In the genomic region with DNA sequence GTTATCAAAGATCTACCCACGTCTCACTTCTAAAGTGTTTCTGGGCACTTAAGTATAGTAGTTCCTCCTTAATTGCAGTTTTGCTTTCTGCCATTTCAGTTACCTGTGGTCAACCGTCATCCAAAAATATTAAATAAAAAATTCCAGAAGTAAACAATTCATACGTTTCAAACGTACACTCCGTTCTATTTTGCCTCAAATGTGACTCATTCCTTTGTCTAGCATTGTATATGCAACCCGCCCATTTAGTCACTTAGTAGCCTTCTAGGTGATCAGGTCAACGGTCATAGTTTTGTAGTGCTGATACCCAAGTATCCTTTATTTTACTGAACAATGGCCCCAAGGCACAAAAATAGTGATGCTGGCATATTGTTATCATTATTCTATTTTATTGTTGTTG, we compare ENCODE assay signal across 17 cellular contexts. TPM values are rescaled to one million over a fixed set of nuclear protein-coding genes. Genes with fewer than 3 reads are reported as not detected.
"Had no signal": no experiment of that assay in that cellular context is flagged by ENCODE, and none has a peak within 500 bp of the region (broad histone marks: within the 10 kb centered on the region; RNA-seq: fewer than 3 reads in every experiment).

No MANE protein-coding gene starts in this region.

- DNase-seq: activated CD4-positive, alpha-beta memory T cell treated with anti-CD3 and anti-CD28 coated beads, Interleukin-2, amount 10 ng/mL, durations not matched to agents 7 days and 5 days; activated CD4-positive, alpha-beta T cell treated with anti-CD3 and anti-CD28 coated beads for 36 hours; activated effector memory CD4-positive, alpha-beta T cell treated with Interleukin-2 at 50 U/mL for 16 hours; activated naive CD4-positive, alpha-beta T cell treated with anti-CD3 and anti-CD28 coated beads, Interleukin-2, amount 50 U/mL, for 16 hours; activated T-cell treated with anti-CD3 and anti-CD28 coated beads, Interleukin-2, amount 50 U/mL, for 4 hours; caudate nucleus; colonic mucosa; hippocampal formation; left ventricle myocardium inferior; mesendoderm; natural killer cell; posterior cingulate gyrus; T-helper 17 cell had no signal

- H3K4me3 ChIP-seq: colonic mucosa, left ventricle myocardium inferior, thoracic aorta had no signal

- H3K27me3 ChIP-seq: colonic mucosa, neutrophil had no signal

- H3K36me3 ChIP-seq: colonic mucosa, left ventricle myocardium inferior, thoracic aorta had no signal

- H3K9me3 ChIP-seq: colonic mucosa, neutrophil, thoracic aorta had no signal

- H3K4me1 ChIP-seq: colonic mucosa, left ventricle myocardium inferior had no signal

- H3K27ac ChIP-seq: colonic mucosa, left ventricle myocardium inferior, neutrophil, thoracic aorta had no signal

- ATAC-seq: activated CD4-positive, alpha-beta T cell treated with anti-CD3 and anti-CD28 coated beads for 36 hours; activated T-cell treated with anti-CD3 and anti-CD28 coated beads, Interleukin-2, amount 50 U/mL, for 4 hours; natural killer cell; stimulated activated effector memory CD8-positive, alpha-beta T cell treated with anti-CD3 and anti-CD28 coated beads, Interleukin-12 subunit alpha, Interleukin-12 subunit beta, amount 100 ng/mL, for 72 hours; T-helper 17 cell had no signal

RNA-seq across cellular contexts. Expression of a gene that starts 33.8 kb away (rescaled TPM):
- total RNA-seq: activated CD4-positive, alpha-beta memory T cell treated with anti-CD3 and anti-CD28 coated beads, Interleukin-2, amount 10 ng/mL, durations not matched to agents 7 days and 5 days; activated CD4-positive, alpha-beta T cell treated with anti-CD3 and anti-CD28 coated beads for 36 hours; kidney epithelial cell had no signal
